Comparison of ENCODE assay signal across 8 cellular contexts in genomic region chr6:84227434-84228197, GRCh38. TPM values are rescaled to one million over a fixed set of nuclear protein-coding genes. Genes with fewer than 3 reads are reported as not detected.
A peak's percentile ranks its signal among the peaks of the same experiment; 100 is the strongest.
DNase-seq lines count a peak whose midpoint lies in the region; ATAC-seq and TF ChIP-seq lines count a peak whose summit lies in the region.

Gene CEP162, minus strand, starts transcription at chr6:84227643. Its CDS starts 1,250 bp downstream, at chr6:84226393.

- H3K27me3 ChIP-seq in DND-41 (ENCODE audit: insufficient read depth, low read length, poor library complexity) (no peaks in the 10 kb centered on the region), KMS-11 (ENCODE audit: insufficient read depth, low read depth) (no peaks in the 10 kb centered on the region), Panc1 (ENCODE audit: control insufficient read depth, insufficient read depth, low read length) (peaks cover 11% of the 10 kb centered on the region)

- peaks cover 10% of the 10 kb centered on the region for H3K79me2 ChIP-seq in DND-41 (ENCODE audit: insufficient read depth, low read length)
- H3K79me2 ChIP-seq in KMS-11 (ENCODE audit: insufficient read depth, low read depth) = no peaks in the 10 kb centered on the region

- peak within 1 kb of the TSS; percentile 86 for H3K27ac Mint-ChIP-seq in activated T-helper 1 cell treated with anti-CD3 and anti-CD28 coated beads, Interleukin-12 subunit alpha, Interleukin-12 subunit beta, Interleukin-2, Interleukin-4 antibody, amounts not matched to agents 30 ng/mL and 10 ng/mL and 1 ng/mL, durations not matched to agents 14 hours and 24 hours and 36 hours
- peak within 1 kb of the TSS; percentile 82 to 91 for H3K27ac Mint-ChIP-seq in natural killer cell

- peaks cover 10% of the 10 kb centered on the region for H3K4me1 Mint-ChIP-seq in activated T-helper 1 cell treated with anti-CD3 and anti-CD28 coated beads, Interleukin-12 subunit alpha, Interleukin-12 subunit beta, Interleukin-2, Interleukin-4 antibody, amounts not matched to agents 30 ng/mL and 10 ng/mL and 1 ng/mL, durations not matched to agents 14 hours and 24 hours and 36 hours (ENCODE audit: low read depth)
- H3K4me1 Mint-ChIP-seq in natural killer cell = peaks cover 21 to 22% of the 10 kb centered on the region in 2 donors

- H3K4me3 Mint-ChIP-seq in activated T-helper 1 cell treated with anti-CD3 and anti-CD28 coated beads, Interleukin-12 subunit alpha, Interleukin-12 subunit beta, Interleukin-2, Interleukin-4 antibody, amounts not matched to agents 30 ng/mL and 10 ng/mL and 1 ng/mL, durations not matched to agents 14 hours and 24 hours and 36 hours = peak within 1 kb of the TSS; percentile 98
- peak within 1 kb of the TSS; percentile 100 for H3K4me3 Mint-ChIP-seq in natural killer cell

- no peaks in the 10 kb centered on the region for H4K20me1 ChIP-seq in DND-41 (ENCODE audit: insufficient read depth, low read length)
- H4K20me1 ChIP-seq in KMS-11 (ENCODE audit: insufficient read depth) = no peaks in the 10 kb centered on the region

- POLR2A ChIA-PET in Panc1 (lab: Charles Lee) = interaction anchor here (0.6 kb wide), 1 partner anchor 358 kb away, joined by 4 read pairs; no protein-coding TSS in a partner anchor

- H3K4me2 ChIP-seq in DND-41 (ENCODE audit: insufficient read depth, low read length) (peak within 1 kb of the TSS; percentile 96), KMS-11 (peak within 1 kb of the TSS; percentile 66)

- DNase-seq in DND-41 (peak; percentile 89), Panc1 (ENCODE audit: low read depth, low spot score) (peak; percentile 87), fibroblast of peridontal ligament (ENCODE audit: extremely low read depth) (peak; percentile 84), natural killer cell (peak; percentile 90)
- peak; percentile 83 for DNase-seq in activated T-helper 1 cell treated with anti-CD3 and anti-CD28 coated beads, Interleukin-12 subunit alpha, Interleukin-12 subunit beta, Interleukin-2, Interleukin-4 antibody, amounts not matched to agents 30 ng/mL and 10 ng/mL and 1 ng/mL, durations not matched to agents 14 hours and 24 hours and 36 hours (ENCODE audit: low spot score)
- peak; percentile 85 for DNase-seq in stimulated activated naive CD4-positive, alpha-beta T cell treated with Interleukin-2 at 50 U/mL for 16 hours (lab: John Stamatoyannopoulos, UW)

- intact Hi-C loops in Panc1 (cut with micrococcal nuclease; ENCODE audit: unreplicated experiment) (loop anchor here (10.0 kb wide), 1 partner anchor 613 kb away; no protein-coding TSS in a partner anchor), natural killer cell (cut with micrococcal nuclease) (loop anchor here (5.0 kb wide), 2 partner anchors 370 to 1160 kb away; partner anchors contain the start of genes CYB5R4, DOP1A and UBE3D)
- intact Hi-C loops in activated T-helper 1 cell treated with anti-CD3 and anti-CD28 coated beads, Interleukin-12 subunit alpha, Interleukin-12 subunit beta, Interleukin-2, Interleukin-4 antibody, amounts not matched to agents 30 ng/mL and 10 ng/mL and 1 ng/mL, durations not matched to agents 14 hours and 24 hours and 36 hours (cut with micrococcal nuclease) = loop anchor here (1.0 to 10.0 kb wide), 7 partner anchors 343 to 1980 kb away; partner anchors contain the start of genes CYB5R4, DOP1A, IBTK and SNX14

- peaks cover 5% of the 10 kb centered on the region for H3K27me3 Mint-ChIP-seq in activated T-helper 1 cell treated with anti-CD3 and anti-CD28 coated beads, Interleukin-12 subunit alpha, Interleukin-12 subunit beta, Interleukin-2, Interleukin-4 antibody, amounts not matched to agents 30 ng/mL and 10 ng/mL and 1 ng/mL, durations not matched to agents 14 hours and 24 hours and 36 hours (ENCODE audit: insufficient read depth)
- peaks cover 2 to 10% of the 10 kb centered on the region in 2 donors for H3K27me3 Mint-ChIP-seq in natural killer cell (ENCODE audit: low read depth in 2 of 2)

- H3K9me3 ChIP-seq in DND-41 (ENCODE audit: insufficient read depth, low read length, severe bottlenecking) (no peaks in the 10 kb centered on the region), Panc1 (ENCODE audit: control insufficient read depth, insufficient read depth, low read depth, low read length) (no peaks in the 10 kb centered on the region)

- in situ Hi-C loops in Panc1 (cut with HindIII; ENCODE audit: low pct_unique_long_range_greater_than_20kb, low sequenced_read_pairs) = no loop called here

- H3K36me3 ChIP-seq in DND-41 (ENCODE audit: insufficient read depth, low read length) (peaks cover 5% of the 10 kb centered on the region; the same call in 1 of the 2 replicates), KMS-11 (ENCODE audit: insufficient read depth) (no peaks in the 10 kb centered on the region), Panc1 (ENCODE audit: control insufficient read depth, insufficient read depth, low read length) (no peaks in the 10 kb centered on the region)

- peaks cover 30% of the 10 kb centered on the region for H3K4me1 ChIP-seq in DND-41 (ENCODE audit: insufficient read depth, low read length)
- H3K4me1 ChIP-seq in KMS-11 (ENCODE audit: low read depth, poor library complexity, severe bottlenecking) = peaks cover 13% of the 10 kb centered on the region
- H3K4me1 ChIP-seq in Panc1 (ENCODE audit: control insufficient read depth, insufficient read depth, low read length) = peaks cover 6% of the 10 kb centered on the region

- H3K9ac ChIP-seq in DND-41 (ENCODE audit: low read depth, low read length) (peak within 1 kb of the TSS; percentile 65), KMS-11 (peak within 1 kb of the TSS; percentile 49)

- CTCF ChIA-PET in Panc1 (lab: Charles Lee) = interaction anchor here (0.8 to 1.5 kb wide), 2 partner anchors 13 to 346 kb away, joined by 4 to 5 read pairs; no protein-coding TSS in a partner anchor

- peak; percentile 96 for ATAC-seq in DND-41 (ENCODE audit: insufficient read depth, low read depth)
- peak; percentile 98 for ATAC-seq in GM21737 (IDR thresholded peaks at IDR 0.05; ENCODE audit: unreplicated experiment)
- ATAC-seq in Panc1 = peak; percentile 100
- ATAC-seq in natural killer cell = peak; percentile 92 to 94 (median 93)

- H3K36me3 Mint-ChIP-seq in activated T-helper 1 cell treated with anti-CD3 and anti-CD28 coated beads, Interleukin-12 subunit alpha, Interleukin-12 subunit beta, Interleukin-2, Interleukin-4 antibody, amounts not matched to agents 30 ng/mL and 10 ng/mL and 1 ng/mL, durations not matched to agents 14 hours and 24 hours and 36 hours (ENCODE audit: low read depth) = no peaks in the 10 kb centered on the region
- H3K36me3 Mint-ChIP-seq in natural killer cell = no peaks in the 10 kb centered on the region

- peak; percentile 78 for TF ChIP-seq CTCF in DND-41 (IDR thresholded peaks at IDR 0.05; ENCODE audit: borderline replicate concordance, extremely low read depth, low read length, poor library complexity, severe bottlenecking)
- TF ChIP-seq CTCF in KMS-11 (conservative IDR thresholded peaks at IDR 0.05; ENCODE audit: low read depth, low read length) = peak; percentile 73
- TF ChIP-seq CTCF in Panc1 (IDR thresholded peaks at IDR 0.05) = peak; percentile 80
- TF ChIP-seq CTCF in natural killer cell (IDR thresholded peaks at IDR 0.05) = peak; percentile 88

- no TSS peak for BruUV-seq in Panc1 (replicated peaks; lab: Mats Ljungman, UMichigan)

- peak within 1 kb of the TSS; percentile 84 for H3K27ac ChIP-seq in DND-41 (ENCODE audit: low read length)
- no peak within 1 kb of the TSS; the same call in 1 of the 2 replicates for H3K27ac ChIP-seq in KMS-11
- H3K27ac ChIP-seq in Panc1 (ENCODE audit: low read length) = peak within 1 kb of the TSS; percentile 93

- H3K4me3 ChIP-seq in DND-41 (ENCODE audit: low read depth in 1 of 2, low read length in 2 of 2) = peak within 1 kb of the TSS; percentile 53 to 94
- H3K4me3 ChIP-seq in KMS-11 (IDR thresholded peaks at IDR 0.05; ENCODE audit: insufficient read depth, low read depth, low read length) = no peak within 1 kb of the TSS
- H3K4me3 ChIP-seq in Panc1 (ENCODE audit: low read depth in 2 of 2, low read length in 2 of 2) = peak within 1 kb of the TSS; percentile 90 to 100

- H3K9me3 Mint-ChIP-seq in activated T-helper 1 cell treated with anti-CD3 and anti-CD28 coated beads, Interleukin-12 subunit alpha, Interleukin-12 subunit beta, Interleukin-2, Interleukin-4 antibody, amounts not matched to agents 30 ng/mL and 10 ng/mL and 1 ng/mL, durations not matched to agents 14 hours and 24 hours and 36 hours = no peaks in the 10 kb centered on the region
- H3K9me3 Mint-ChIP-seq in natural killer cell = no peaks in the 10 kb centered on the region

- H2AFZ ChIP-seq in DND-41 (ENCODE audit: low read depth, low read length) = peak within 1 kb of the TSS; percentile 99
- peak within 1 kb of the TSS; percentile 89 for H2AFZ ChIP-seq in KMS-11 (ENCODE audit: low read depth)

RNA-seq across cellular contexts. Expression of gene CEP162, which starts in this region (rescaled TPM):
- total RNA-seq in Panc1 (2021; ENCODE audit: unreplicated experiment) (5.3 TPM), natural killer cell (10 to 100 TPM; 11.2 to 14.6 (median 12.0) TPM)
- polyA plus RNA-seq in Panc1 (2012; ENCODE audit: insufficient read length) = 1.6 TPM
- total RNA-seq in activated T-helper 1 cell treated with anti-CD3 and anti-CD28 coated beads, Interleukin-12 subunit alpha, Interleukin-12 subunit beta, Interleukin-2, Interleukin-4 antibody, amounts not matched to agents 30 ng/mL and 10 ng/mL and 1 ng/mL, durations not matched to agents 14 hours and 24 hours and 36 hours = 4.7 and 6.1 TPM in 2 replicates
